In the genomic region with DNA sequence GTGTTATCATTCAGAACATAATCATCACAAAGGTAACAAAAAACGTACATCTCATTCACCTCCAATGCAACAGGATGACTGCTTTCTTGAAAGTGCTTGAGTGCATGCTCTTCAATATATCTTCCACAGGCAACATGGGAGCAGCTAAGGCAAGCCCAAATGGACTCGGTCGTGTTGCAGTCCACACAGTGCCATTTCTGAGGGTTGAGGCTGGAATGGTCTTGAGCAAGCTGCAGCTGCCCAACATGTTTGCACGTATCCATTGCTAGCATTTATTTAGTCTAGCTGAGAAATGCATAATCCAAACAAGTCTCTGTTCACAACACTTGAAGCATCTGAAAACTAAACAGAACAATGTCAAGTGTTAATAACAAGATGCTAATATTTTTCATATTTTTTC, we compare ENCODE assay signal across 10 cellular contexts. TPM values are rescaled to one million over a fixed set of nuclear protein-coding genes. Genes with fewer than 3 reads are reported as not detected.
"Had no signal": no experiment of that assay in that cellular context is flagged by ENCODE, and none has a peak within 500 bp of the region (broad histone marks: within the 10 kb centered on the region; RNA-seq: fewer than 3 reads in every experiment).

No MANE protein-coding gene starts in this region.

- H3K36me3 ChIP-seq: ovary, tibial artery, vagina had no signal

- H3K9me3 ChIP-seq: ovary, tibial artery, vagina had no signal

- H3K4me1 ChIP-seq: tibial artery, vagina had no signal

- H3K4me3 ChIP-seq: ovary, tibial artery, vagina had no signal

- DNase-seq: activated CD4-positive, CD25-positive, alpha-beta regulatory T cell; activated CD8-positive, alpha-beta memory T cell treated with anti-CD3 and anti-CD28 coated beads, Interleukin-2, amount 50 U/mL, for 48 hours; activated CD8-positive, alpha-beta T cell treated with anti-CD3 and anti-CD28 coated beads, Interleukin-2, amount 10 ng/mL, durations not matched to agents 7 days and 5 days; activated gamma-delta T cell; activated naive CD8-positive, alpha-beta T cell treated with anti-CD3 and anti-CD28 coated beads, Interleukin-2, amount 10 ng/mL, durations not matched to agents 7 days and 5 days; activated T-cell treated with anti-CD3 and anti-CD28 coated beads, Interleukin-2, amount 50 U/mL, for 72 hours; ovary; tibial artery had no signal

- H3K27ac ChIP-seq: foreskin keratinocyte, ovary, tibial artery, vagina had no signal

- H3K27me3 ChIP-seq: ovary, tibial artery, vagina had no signal

RNA-seq across cellular contexts. Expression of gene USP44, which starts 17.3 kb away (rescaled TPM):
- total RNA-seq: foreskin keratinocyte had no signal
- polyA plus RNA-seq: foreskin keratinocyte had no signal
